Comparison of ENCODE assay signal across 25 cellular contexts in genomic region chr4:113101669-113102068, GRCh38. TPM values are rescaled to one million over a fixed set of nuclear protein-coding genes. Genes with fewer than 3 reads are reported as not detected.
DNase-seq lines count a peak whose midpoint lies in the region; ATAC-seq, FAIRE-seq and TF ChIP-seq lines count a peak whose summit lies in the region.
"Had no signal": no experiment of that assay in that cellular context is flagged by ENCODE, and none has a peak within 500 bp of the region (broad histone marks: within the 10 kb centered on the region; RNA-seq: fewer than 3 reads in every experiment).

No MANE protein-coding gene starts in this region.

- H3K4me2 ChIP-seq in mammary epithelial cell (ENCODE audit: insufficient read depth, low read depth, low read length): no peak overlapping the region
- H3K4me2 ChIP-seq: A549 had no signal

- H2AFZ ChIP-seq in mammary epithelial cell (ENCODE audit: low read depth, low read length): no peak overlapping the region
- H2AFZ ChIP-seq: parathyroid adenoma had no signal

- no peaks in the 10 kb centered on the region for H3K36me3 ChIP-seq in mammary epithelial cell (ENCODE audit: insufficient read depth, low read length)
- H3K36me3 ChIP-seq: vagina had no signal

- H3K4me3 ChIP-seq in AG04449 (ENCODE audit: low read depth, low read length) (no peak overlapping the region), astrocyte of the spinal cord (ENCODE audit: low read depth, low read length) (no peak overlapping the region), mammary epithelial cell (replicated peaks in 1 of 3; ENCODE audit: insufficient read depth in 1 of 3, low read depth in 2 of 3, low read length in 3 of 3) (no peak overlapping the region)
- H3K4me3 ChIP-seq: A549, body of pancreas, coronary artery, vagina had no signal

- in situ Hi-C loops in astrocyte of the spinal cord (cut with HindIII; ENCODE audit: low sequenced_read_pairs): no loop called here
- in situ Hi-C loops in mammary epithelial cell (cut with MboI; ENCODE audit: low sequenced_read_pairs in 2 of 2): no loop called here

- FAIRE-seq in H54 (lab: Jason Lieb, UNC): no peak
- FAIRE-seq: A549 had no signal

- H3K27ac ChIP-seq in mammary epithelial cell (ENCODE audit: insufficient read depth, low read depth, low read length): no peak overlapping the region
- H3K27ac ChIP-seq: A549, body of pancreas, coronary artery, parathyroid adenoma, vagina had no signal

- no peaks in the 10 kb centered on the region for H4K20me1 ChIP-seq in mammary epithelial cell (ENCODE audit: insufficient read depth, low read length)

- H3K27ac Mint-ChIP-seq in HFFc6 (no peak overlapping the region), glutamatergic neuron (ENCODE audit: unreplicated experiment) (no peak overlapping the region)
- H3K27ac Mint-ChIP-seq: activated naive CD4-positive, alpha-beta T cell treated with anti-CD3 and anti-CD28 coated beads, Interleukin-2, amount 50 U/mL, for 72 hours; activated T-helper 1 cell treated with anti-CD3 and anti-CD28 coated beads, Interleukin-12 subunit alpha, Interleukin-12 subunit beta, Interleukin-2, Interleukin-4 antibody, amounts not matched to agents 30 ng/mL and 10 ng/mL and 1 ng/mL, durations not matched to agents 14 hours and 24 hours and 36 hours; CD8-positive, alpha-beta T cell; natural killer cell treated with Interleukin-12 subunit alpha and Interleukin-12 subunit beta and Interleukin-15 and Interleukin-18, amount 100 ng/mL, for 72 hours; T-cell had no signal

- no TSS peak for BruUV-seq in mammary epithelial cell (replicated peaks; lab: Mats Ljungman, UMichigan)

- TF ChIP-seq POLR2A in H54 (IDR thresholded peaks at IDR 0.05; ENCODE audit: low read depth, low read length): no peak

- H3K36me3 Mint-ChIP-seq in HFFc6 (ENCODE audit: low read depth) (no peaks in the 10 kb centered on the region), glutamatergic neuron (ENCODE audit: unreplicated experiment) (no peaks in the 10 kb centered on the region)
- H3K36me3 Mint-ChIP-seq: activated naive CD4-positive, alpha-beta T cell treated with anti-CD3 and anti-CD28 coated beads, Interleukin-2, amount 50 U/mL, for 72 hours; CD8-positive, alpha-beta T cell; natural killer cell treated with Interleukin-12 subunit alpha and Interleukin-12 subunit beta and Interleukin-15 and Interleukin-18, amount 100 ng/mL, for 72 hours; T-cell had no signal

- POLR2A ChIA-PET in AG04449 (lab: Yijun Ruan, JAX): no interaction called here

- H3K4me1 ChIP-seq in mammary epithelial cell (ENCODE audit: insufficient read depth, low read length): no peaks in the 10 kb centered on the region
- H3K4me1 ChIP-seq: A549, body of pancreas, parathyroid adenoma, vagina had no signal

- no peaks in the 10 kb centered on the region for H3K9me3 Mint-ChIP-seq in HFFc6
- peaks cover 6% of the 10 kb centered on the region for H3K9me3 Mint-ChIP-seq in glutamatergic neuron (ENCODE audit: unreplicated experiment)
- H3K9me3 Mint-ChIP-seq: activated naive CD4-positive, alpha-beta T cell treated with anti-CD3 and anti-CD28 coated beads, Interleukin-2, amount 50 U/mL, for 72 hours; activated T-helper 1 cell treated with anti-CD3 and anti-CD28 coated beads, Interleukin-12 subunit alpha, Interleukin-12 subunit beta, Interleukin-2, Interleukin-4 antibody, amounts not matched to agents 30 ng/mL and 10 ng/mL and 1 ng/mL, durations not matched to agents 14 hours and 24 hours and 36 hours; CD8-positive, alpha-beta T cell; H9; T-cell had no signal

- H3K4me1 Mint-ChIP-seq in HFFc6 (ENCODE audit: low read depth) (peaks cover 16% of the 10 kb centered on the region), glutamatergic neuron (ENCODE audit: low read depth, unreplicated experiment) (peaks cover 38% of the 10 kb centered on the region)
- H3K4me1 Mint-ChIP-seq: T-cell had no signal

- 78% methylated on average over 1 of the region's 1 CpG for WGBS in mammary epithelial cell (ENCODE audit: low coverage, missing lambda C conversion rate)

- CTCF ChIA-PET in AG04449 (lab: Yijun Ruan, JAX): no interaction called here
- CTCF ChIA-PET in mammary epithelial cell (lab: Charles Lee; ENCODE audit: low non-redundant PET): no interaction called here

- H3K9me3 ChIP-seq in mammary epithelial cell (replicated peaks; ENCODE audit: insufficient read depth, low read length): no peaks in the 10 kb centered on the region
- H3K9me3 ChIP-seq: A549, body of pancreas, vagina had no signal

- TF ChIP-seq CTCF in AG04449 (IDR thresholded peaks at IDR 0.05; ENCODE audit: insufficient read depth, low read length, missing control alignments) (no peak), HFFc6 (IDR thresholded peaks at IDR 0.05) (no peak), astrocyte of the spinal cord (IDR thresholded peaks at IDR 0.05; ENCODE audit: low read depth, low read length) (no peak), glutamatergic neuron (IDR thresholded peaks at IDR 0.05; ENCODE audit: partially characterized antibody, unreplicated experiment) (no peak), mammary epithelial cell (conservative IDR thresholded peaks at IDR 0.05 in 1 of 2, IDR thresholded peaks at IDR 0.05 in 1 of 2; ENCODE audit: extremely low read depth in 1 of 2, insufficient read depth in 1 of 2, low read depth in 1 of 2, low read length in 2 of 2) (no peak)

- intact Hi-C loops in mammary epithelial cell (cut with micrococcal nuclease): loop anchor here (10.0 kb wide), 1 partner anchor 173 kb away; no protein-coding TSS in a partner anchor

- no peak overlapping the region for H3K4me3 Mint-ChIP-seq in HFFc6
- peak overlapping the region; percentile 14 for H3K4me3 Mint-ChIP-seq in glutamatergic neuron (ENCODE audit: unreplicated experiment)
- H3K4me3 Mint-ChIP-seq: activated T-helper 1 cell treated with anti-CD3 and anti-CD28 coated beads, Interleukin-12 subunit alpha, Interleukin-12 subunit beta, Interleukin-2, Interleukin-4 antibody, amounts not matched to agents 30 ng/mL and 10 ng/mL and 1 ng/mL, durations not matched to agents 14 hours and 24 hours and 36 hours; CD8-positive, alpha-beta T cell; H9; natural killer cell treated with Interleukin-12 subunit alpha and Interleukin-12 subunit beta and Interleukin-15 and Interleukin-18, amount 100 ng/mL, for 72 hours; T-cell had no signal

- no peak overlapping the region for H3K9ac ChIP-seq in mammary epithelial cell (ENCODE audit: insufficient read depth, low read length)
- H3K9ac ChIP-seq: parathyroid adenoma had no signal

- H3K79me2 ChIP-seq in mammary epithelial cell (ENCODE audit: insufficient read depth, low read length): no peaks in the 10 kb centered on the region

- H3K27me3 Mint-ChIP-seq in HFFc6 (ENCODE audit: insufficient read depth): no peaks in the 10 kb centered on the region; the same call in 1 of the 2 replicates
- peaks cover 14% of the 10 kb centered on the region for H3K27me3 Mint-ChIP-seq in glutamatergic neuron (ENCODE audit: unreplicated experiment)

- DNase-seq in AG04449 (ENCODE audit: low read depth, low spot score) (peak; percentile 2), HFFc6 (peak; percentile 44), astrocyte of the spinal cord (ENCODE audit: low read depth, low spot score) (peak; percentile 4), glutamatergic neuron (no peak), H54 (ENCODE audit: insufficient read length, low spot score) (no peak), NCI-H526 (lab: John Stamatoyannopoulos, UW) (no peak), mammary epithelial cell (no peak)
- DNase-seq: activated CD4-positive, alpha-beta T cell treated with anti-CD3 and anti-CD28 coated beads for 48 hours; body of pancreas; CD8-positive, alpha-beta T cell; H9; left cardiac atrium; NCI-H1092 treated with DMSO at 0.1 percent for 48 hours; NCI-H69; SHP77; T-cell had no signal

- dilution Hi-C loops in mammary epithelial cell (cut with HindIII; ENCODE audit: low sequenced_read_pairs): no loop called here

- no peak for ATAC-seq in GM21360 (IDR thresholded peaks at IDR 0.05; ENCODE audit: unreplicated experiment)
- ATAC-seq: A549; activated naive CD4-positive, alpha-beta T cell treated with anti-CD3 and anti-CD28 coated beads, Interleukin-2, amount 50 U/mL, for 72 hours; body of pancreas; CD8-positive, alpha-beta T cell; natural killer cell treated with Interleukin-12 subunit alpha and Interleukin-12 subunit beta and Interleukin-15 and Interleukin-18, amount 100 ng/mL, for 72 hours; sciatic nerve; T-cell had no signal

- peaks cover 6% of the 10 kb centered on the region for H3K27me3 ChIP-seq in mammary epithelial cell (ENCODE audit: insufficient read depth, low read length)
- H3K27me3 ChIP-seq: body of pancreas, vagina had no signal

RNA-seq across cellular contexts. Expression of gene ANK2, which starts 52.2 kb away (rescaled TPM):
- total RNA-seq in HFFc6 (2021; fragmentation: NEBNext Ultra II Directional; extraction: Animal tissue kit (Norgen Biotek cat#: 25700)): 1 to 10 TPM; 1.4 to 9.0 (median 2.3) TPM
- 1,513 TPM for total RNA-seq in glutamatergic neuron (ENCODE audit: unreplicated experiment)
- total RNA-seq in mammary epithelial cell: 10 to 100 TPM in 1 of 2 donors, 1 to 10 TPM in 1; 6.9 to 44.3 TPM
- polyA plus RNA-seq in mammary epithelial cell: 0.69 TPM
- polyA minus RNA-seq in mammary epithelial cell: 24.1 TPM
- total RNA-seq: CD8-positive, alpha-beta T cell had no signal

Comparison
In these comparisons a context has a peak if more than half of its experiments do, and no peak if none do; other contexts are left out.
1. DNase-seq: peak in AG04449 (single experiment), HFFc6 (single experiment) and astrocyte of the spinal cord (single experiment); none in glutamatergic neuron (single experiment), H54 (single experiment), NCI-H526 (0 of 2) and mammary epithelial cell (single experiment).
2. RNA of gene ANK2, which starts 52.2 kb away (total RNA-seq): 1,513 TPM in glutamatergic neuron (single experiment); 6.9 to 44.3 TPM in mammary epithelial cell and 1.4 to 9.0 TPM in HFFc6; every median in the first group is over 10 times any median in the second.